Comparison of ENCODE assay signal across 15 cellular contexts in genomic region chr20:35129647-35130069, GRCh38. TPM values are rescaled to one million over a fixed set of nuclear protein-coding genes. Genes with fewer than 3 reads are reported as not detected.
DNase-seq lines count a peak whose midpoint lies in the region; ATAC-seq and TF ChIP-seq lines count a peak whose summit lies in the region.
"Had no signal": no experiment of that assay in that cellular context is flagged by ENCODE, and none has a peak within 500 bp of the region (broad histone marks: within the 10 kb centered on the region; RNA-seq: fewer than 3 reads in every experiment).

No MANE protein-coding gene starts in this region.

- ATAC-seq in SK-N-SH treated with all-trans-retinoic acid at 6 μM for 48 hours (peak; percentile 61; the same call in 2 of the 3 replicates), PC-3 (peak; percentile 98), GM21717 (IDR thresholded peaks at IDR 0.05; ENCODE audit: unreplicated experiment) (no peak)
- no peak for ATAC-seq in activated T-cell treated with anti-CD3 and anti-CD28 coated beads, Interleukin-2, amount 50 U/mL, for 4 hours
- ATAC-seq: psoas muscle, T-cell had no signal

- peaks cover 28% of the 10 kb centered on the region for H3K36me3 Mint-ChIP-seq in activated T-cell treated with anti-CD3 and anti-CD28 coated beads, Interleukin-2, amount 50 U/mL, for 4 hours (ENCODE audit: insufficient read depth)

- H3K27me3 Mint-ChIP-seq in activated T-cell treated with anti-CD3 and anti-CD28 coated beads, Interleukin-2, amount 50 U/mL, for 4 hours (ENCODE audit: low read depth): no peaks in the 10 kb centered on the region
- H3K27me3 Mint-ChIP-seq: activated CD4-positive, alpha-beta T cell treated with anti-CD3 and anti-CD28 coated beads, Interleukin-2, amount 10 ng/mL, durations not matched to agents 24 days and 14 days; T-cell had no signal

- no peaks in the 10 kb centered on the region for H3K27me3 ChIP-seq in SK-N-SH (ENCODE audit: insufficient read depth)
- H3K27me3 ChIP-seq in PC-3 (ENCODE audit: low read length): no peaks in the 10 kb centered on the region
- H3K27me3 ChIP-seq in colonic mucosa: no peaks in the 10 kb centered on the region
- H3K27me3 ChIP-seq in osteoblast (ENCODE audit: insufficient read depth, low read length): no peaks in the 10 kb centered on the region

- CTCF ChIA-PET in SK-N-SH (lab: Yijun Ruan, JAX) (no interaction called here), PC-3 (lab: Charles Lee) (no interaction called here)

- TF ChIP-seq EP300 in SK-N-SH (IDR thresholded peaks at IDR 0.05; ENCODE audit: borderline replicate concordance in 1 of 2, low read depth in 1 of 2, low read length in 1 of 2): no peak

- TF ChIP-seq CTCF in SK-N-SH (IDR thresholded peaks at IDR 0.05) (no peak), PC-3 (conservative IDR thresholded peaks at IDR 0.05; ENCODE audit: low read depth, low read length) (no peak), colonic mucosa (IDR thresholded peaks at IDR 0.05) (no peak), osteoblast (IDR thresholded peaks at IDR 0.05; ENCODE audit: extremely low read depth, low read depth, low read length) (no peak)

- H3K79me2 ChIP-seq in SK-N-SH (ENCODE audit: insufficient read depth) (no peaks in the 10 kb centered on the region), PC-3 (ENCODE audit: low read length) (no peaks in the 10 kb centered on the region), osteoblast (ENCODE audit: insufficient read depth, low read length) (no peaks in the 10 kb centered on the region)

- 87% methylated on average over 2 of the region's 2 CpGs for WGBS in SK-N-SH (ENCODE audit: low lambda C conversion rate)

- H3K4me1 ChIP-seq in SK-N-SH (ENCODE audit: control insufficient read depth in 1 of 2, insufficient read depth in 2 of 2, low read depth in 1 of 2, low read length in 1 of 2): 0 out of 4 replicates have a peak, but pooled peaks cover 0 to 4% of the 10 kb centered on the region in 2 experiments
- peaks cover 10% of the 10 kb centered on the region; the same call in 1 of the 2 replicates for H3K4me1 ChIP-seq in PC-3 (ENCODE audit: insufficient read depth, low read length)
- H3K4me1 ChIP-seq in colonic mucosa: no peaks in the 10 kb centered on the region
- peaks cover 7% of the 10 kb centered on the region for H3K4me1 ChIP-seq in osteoblast (ENCODE audit: insufficient read depth, low read length)
- H3K4me1 ChIP-seq: psoas muscle had no signal

- no TSS peak for BruUV-seq in PC-3 (replicated peaks; lab: Mats Ljungman, UMichigan)

- H3K9me3 ChIP-seq in SK-N-SH (no peaks in the 10 kb centered on the region), PC-3 (ENCODE audit: low read length) (no peaks in the 10 kb centered on the region), colonic mucosa (no peaks in the 10 kb centered on the region), osteoblast (ENCODE audit: low read depth, low read length) (no peaks in the 10 kb centered on the region)
- H3K9me3 ChIP-seq: psoas muscle had no signal

- H3F3A ChIP-seq in SK-N-SH (replicated peaks; ENCODE audit: insufficient read depth): peaks cover 8% of the 10 kb centered on the region
- H3F3A ChIP-seq in PC-3 (ENCODE audit: low read length, unreplicated experiment): no peaks in the 10 kb centered on the region

- H3K4me2 ChIP-seq in SK-N-SH: no peak overlapping the region
- H3K4me2 ChIP-seq in PC-3 (ENCODE audit: low read length): no peak overlapping the region
- no peak overlapping the region for H3K4me2 ChIP-seq in osteoblast (ENCODE audit: insufficient read depth, low read length)

- peak overlapping the region in 1 of 2 experiments; percentile 41; a peak in 1 of 4 replicates for H3K27ac ChIP-seq in SK-N-SH (ENCODE audit: low read depth in 2 of 2, low read length in 1 of 2)
- H3K27ac ChIP-seq in PC-3 (ENCODE audit: low read length): peak overlapping the region; percentile 26
- H3K27ac ChIP-seq in colonic mucosa: peak overlapping the region; percentile 12
- H3K27ac ChIP-seq in osteoblast (ENCODE audit: low read depth, low read length): peak overlapping the region; percentile 43
- H3K27ac ChIP-seq: psoas muscle had no signal

- no peaks in the 10 kb centered on the region for H3K9me3 Mint-ChIP-seq in activated T-cell treated with anti-CD3 and anti-CD28 coated beads, Interleukin-2, amount 50 U/mL, for 4 hours
- H3K9me3 Mint-ChIP-seq: activated CD4-positive, alpha-beta T cell treated with anti-CD3 and anti-CD28 coated beads, Interleukin-2, amount 10 ng/mL, durations not matched to agents 24 days and 14 days; H9; T-cell had no signal

- POLR2A ChIA-PET in SK-N-SH (lab: Yijun Ruan, JAX) (no interaction called here), PC-3 (lab: Charles Lee; ENCODE audit: unreplicated experiment) (no interaction called here)

- H2AFZ ChIP-seq in SK-N-SH (ENCODE audit: low read depth): no peak overlapping the region
- H2AFZ ChIP-seq in PC-3 (ENCODE audit: low read length): no peak overlapping the region
- no peak overlapping the region for H2AFZ ChIP-seq in osteoblast (ENCODE audit: low read length)

- no peak overlapping the region for H3K4me3 ChIP-seq in SK-N-SH (ENCODE audit: low read depth in 2 of 2, low read length in 1 of 2)
- H3K4me3 ChIP-seq in PC-3 (ENCODE audit: low read length): no peak overlapping the region
- no peak overlapping the region for H3K4me3 ChIP-seq in colonic mucosa
- H3K4me3 ChIP-seq in osteoblast (ENCODE audit: insufficient read depth, low read length): no peak overlapping the region
- H3K4me3 ChIP-seq: psoas muscle had no signal

- no peaks in the 10 kb centered on the region for H3K4me1 Mint-ChIP-seq in activated T-cell treated with anti-CD3 and anti-CD28 coated beads, Interleukin-2, amount 50 U/mL, for 4 hours (ENCODE audit: low read depth)
- H3K4me1 Mint-ChIP-seq: activated CD4-positive, alpha-beta T cell treated with anti-CD3 and anti-CD28 coated beads, Interleukin-2, amount 10 ng/mL, durations not matched to agents 24 days and 14 days had no signal

- H3K9ac ChIP-seq in SK-N-SH: no peak overlapping the region
- H3K9ac ChIP-seq in PC-3 (ENCODE audit: low read length): no peak overlapping the region
- no peak overlapping the region for H3K9ac ChIP-seq in colonic mucosa (ENCODE audit: low read depth in 2 of 2, low read length in 2 of 2)

- H3K4me3 Mint-ChIP-seq in activated T-cell treated with anti-CD3 and anti-CD28 coated beads, Interleukin-2, amount 50 U/mL, for 4 hours: no peak overlapping the region
- H3K4me3 Mint-ChIP-seq: activated CD4-positive, alpha-beta T cell treated with anti-CD3 and anti-CD28 coated beads, Interleukin-2, amount 10 ng/mL, durations not matched to agents 24 days and 14 days; H9; T-cell had no signal

- intact Hi-C loops in PC-3 (cut with micrococcal nuclease) (no loop called here), colonic mucosa (cut with DNase I) (no loop called here), cardiac septum (cut with DNase I) (no loop called here)

- DNase-seq in SK-N-SH (no peak), PC-3 (peak; percentile 79), colonic mucosa (no peak), osteoblast (ENCODE audit: insufficient read length, low spot score, missing footprints) (no peak), cardiac septum (ENCODE audit: low spot score) (no peak)
- no peak for DNase-seq in activated T-cell treated with anti-CD3 and anti-CD28 coated beads, Interleukin-2, amount 50 U/mL, for 4 hours
- DNase-seq: activated CD4-positive, alpha-beta T cell treated with anti-CD3 and anti-CD28 coated beads, Interleukin-2, amount 10 ng/mL, durations not matched to agents 24 days and 14 days; activated effector memory CD4-positive, alpha-beta T cell treated with Interleukin-2 at 50 U/mL for 16 hours; central memory CD4-positive, alpha-beta T cell; H9; NCI-H1417 treated with DMSO at 0.1 percent for 48 hours; psoas muscle; T-cell had no signal

- H4K20me1 ChIP-seq in SK-N-SH (ENCODE audit: insufficient read depth) (no peaks in the 10 kb centered on the region), PC-3 (ENCODE audit: low read length) (no peaks in the 10 kb centered on the region), osteoblast (ENCODE audit: insufficient read depth, low read length) (no peaks in the 10 kb centered on the region)

- TF ChIP-seq RAD21 in SK-N-SH (IDR thresholded peaks at IDR 0.05; ENCODE audit: low read length): no peak

- peaks cover 28 to 31% of the 10 kb centered on the region in 2 experiments for H3K36me3 ChIP-seq in SK-N-SH (replicated peaks in 1 of 2; ENCODE audit: control insufficient read depth in 1 of 2, insufficient read depth in 2 of 2, low read length in 1 of 2)
- peaks cover 9% of the 10 kb centered on the region for H3K36me3 ChIP-seq in PC-3 (ENCODE audit: low read depth, low read length)
- peaks cover 6% of the 10 kb centered on the region for H3K36me3 ChIP-seq in colonic mucosa
- peaks cover 34% of the 10 kb centered on the region for H3K36me3 ChIP-seq in osteoblast (ENCODE audit: insufficient read depth, low read length)

- no peaks in the 10 kb centered on the region for H3K9me2 ChIP-seq in SK-N-SH
- H3K9me2 ChIP-seq in PC-3 (replicated peaks; ENCODE audit: low read length): no peaks in the 10 kb centered on the region

TF ChIP-seq in SK-N-SH treated with all-trans-retinoic acid at 6 μM for 48 hours, 23 proteins besides CTCF, POLR2A, EP300 and RAD21 (continues in another document):
- no peak for TF ChIP-seq ARNTL (CRISPR knock-in tag; IDR thresholded peaks at IDR 0.05; ENCODE audit: borderline replicate concordance, low read depth)

TF ChIP-seq in SK-N-SH, 30 proteins besides CTCF, POLR2A, EP300 and RAD21 (continues in another document):
- no peak for TF ChIP-seq MEF2A (IDR thresholded peaks at IDR 0.05; ENCODE audit: borderline replicate concordance, low read depth)

RNA-seq across cellular contexts. Expression of gene EDEM2, which starts 17.5 kb away (rescaled TPM):
- polyA plus RNA-seq in SK-N-SH (2012; rRNA removed): 30.4 and 34.3 TPM in 2 replicates
- 24.8 and 32.3 TPM in 2 replicates for polyA plus RNA-seq in SK-N-SH (2012; cell fraction: cytosol; rRNA removed)
- 25.4 and 29.8 TPM in 2 replicates for polyA plus RNA-seq in SK-N-SH (2012; cell fraction: nucleus; rRNA removed)
- total RNA-seq in PC-3 (2014; rRNA removed): 22.2 and 28.5 TPM in 2 replicates
- total RNA-seq in colonic mucosa: 10 to 100 TPM; 28.0 to 36.0 TPM
- total RNA-seq in osteoblast: 32.2 and 41.8 TPM in 2 replicates
- 10 to 100 TPM; 14.0 to 16.9 (median 16.7) TPM for total RNA-seq in activated T-cell treated with anti-CD3 and anti-CD28 coated beads, Interleukin-2, amount 50 U/mL, for 4 hours
- total RNA-seq in cardiac septum: 11.5 TPM

RNA-seq across cellular contexts. Expression of gene TRPC4AP, which starts 37.1 kb away (rescaled TPM):
- polyA plus RNA-seq in SK-N-SH (2012; rRNA removed): 57.4 and 69.6 TPM in 2 replicates
- polyA plus RNA-seq in SK-N-SH (2012; cell fraction: cytosol; rRNA removed): 32.3 and 42.6 TPM in 2 replicates
- 113 and 124 TPM in 2 replicates for polyA plus RNA-seq in SK-N-SH (2012; cell fraction: nucleus; rRNA removed)
- total RNA-seq in PC-3 (2014; rRNA removed) (46.9 and 52.6 TPM in 2 replicates), colonic mucosa (10 to 100 TPM; 52.8 to 63.2 TPM), osteoblast (98.7 and 98.8 TPM in 2 replicates), cardiac septum (34.9 TPM)
- total RNA-seq in activated T-cell treated with anti-CD3 and anti-CD28 coated beads, Interleukin-2, amount 50 U/mL, for 4 hours: 10 to 100 TPM; 46.2 to 49.7 (median 47.2) TPM

RNA-seq across cellular contexts. Expression of gene PROCR, which starts 42.2 kb away (rescaled TPM):
- polyA plus RNA-seq in SK-N-SH (2012; rRNA removed): 23.5 and 29.5 TPM in 2 replicates
- 21.2 and 23.3 TPM in 2 replicates for polyA plus RNA-seq in SK-N-SH (2012; cell fraction: cytosol; rRNA removed)
- 15.0 and 26.5 TPM in 2 replicates for polyA plus RNA-seq in SK-N-SH (2012; cell fraction: nucleus; rRNA removed)
- total RNA-seq in PC-3 (2014; rRNA removed) (45.4 and 55.7 TPM in 2 replicates), colonic mucosa (10 to 100 TPM in 1 of 2 donors, 1 to 10 TPM in 1; 9.8 to 14.5 TPM), osteoblast (35.9 and 38.0 TPM in 2 replicates), cardiac septum (5.4 TPM)
- 1 to 10 TPM; 1.1 to 1.4 (median 1.2) TPM for total RNA-seq in activated T-cell treated with anti-CD3 and anti-CD28 coated beads, Interleukin-2, amount 50 U/mL, for 4 hours

Comparison
In these comparisons a context has a peak if more than half of its experiments do, and no peak if none do; other contexts are left out.
1. ATAC-seq: peak in SK-N-SH treated with all-trans-retinoic acid at 6 μM for 48 hours (single experiment) and PC-3 (single experiment); none in activated T-cell treated with anti-CD3 and anti-CD28 coated beads, Interleukin-2, amount 50 U/mL, for 4 hours (0 of 2) and GM21717 (single experiment).